In genomic region chr9:85900504-85901201, GRCh38 we compare ENCODE assay signal across 8 cellular contexts. TPM values are rescaled to one million over a fixed set of nuclear protein-coding genes. Genes with fewer than 3 reads are reported as not detected.
DNase-seq lines count a peak whose midpoint lies in the region; ATAC-seq, FAIRE-seq and TF ChIP-seq lines count a peak whose summit lies in the region.

No MANE protein-coding gene starts in this region.

- DNase-seq in OCI-M1 (lab: John Stamatoyannopoulos, UW) (peak; percentile 63), amniotic epithelial cell (ENCODE audit: low read depth) (peak; percentile 50), HepG2 (ENCODE audit: low spot score) (no peak)

- H3K27me3 ChIP-seq in HepG2 (ENCODE audit: control insufficient read depth in 1 of 2, insufficient read depth in 2 of 2, low read length in 2 of 2), result no peaks in the 10 kb centered on the region

- intact Hi-C loops in HepG2 (cut with micrococcal nuclease; ENCODE audit: unreplicated experiment), result no loop called here

- TF ChIP-seq EP300 in HepG2 (IDR thresholded peaks at IDR 0.05; ENCODE audit: low read depth in 2 of 2, low read length in 2 of 2) (no peak), HepG2 (CRISPR knock-in tag; IDR thresholded peaks at IDR 0.05; ENCODE audit: borderline replicate concordance) (no peak)

- H3K9ac ChIP-seq in HepG2 (ENCODE audit: insufficient read depth, low read depth, low read length), result no peak overlapping the region

- no peak overlapping the region for H3K4me3 ChIP-seq in HepG2 (replicated peaks in 1 of 3; ENCODE audit: insufficient read depth in 1 of 3, low read depth in 2 of 3, low read length in 3 of 3)

- FAIRE-seq in HepG2 (lab: Jason Lieb, UNC), result peak; percentile 15

- no peaks in the 10 kb centered on the region for H4K20me1 ChIP-seq in HepG2 (ENCODE audit: insufficient read depth, low read length)

- no peak for TF ChIP-seq RAD21 in HepG2 (CRISPR knock-in tag; IDR thresholded peaks at IDR 0.05)

- no peaks in the 10 kb centered on the region for H3K79me2 ChIP-seq in HepG2 (ENCODE audit: insufficient read depth, low read length)

- no peaks in the 10 kb centered on the region for H3K9me3 ChIP-seq in HepG2 (ENCODE audit: low read length)

- ATAC-seq in GM21529 (IDR thresholded peaks at IDR 0.05; ENCODE audit: unreplicated experiment), result peak; percentile 52
- ATAC-seq in HepG2, result peak; percentile 45; the same call in 2 of the 3 replicates
- no peak for ATAC-seq in GM19467 (IDR thresholded peaks at IDR 0.05; ENCODE audit: unreplicated experiment)
- no peak for ATAC-seq in GM21737 (IDR thresholded peaks at IDR 0.05; ENCODE audit: unreplicated experiment)
- ATAC-seq in GM19395 (IDR thresholded peaks at IDR 0.05; ENCODE audit: unreplicated experiment), result no peak

- TF ChIP-seq POLR2A in HepG2 (IDR thresholded peaks at IDR 0.05; ENCODE audit: insufficient read depth in 1 of 2, low read depth in 2 of 2, low read length in 2 of 2), result no peak

- H3K4me1 ChIP-seq in HepG2 (ENCODE audit: insufficient read depth, low read length), result no peaks in the 10 kb centered on the region

- 36% methylated on average over 9 of the region's 9 CpGs for WGBS in HepG2 (ENCODE audit: low lambda C conversion rate)

- BruUV-seq in HepG2 (replicated peaks; lab: Mats Ljungman, UMichigan), result no TSS peak

- in situ Hi-C loops in HepG2 (cut with HindIII; ENCODE audit: extremely low pct_ligation_motif_present, low pct_unique_long_range_greater_than_20kb), result no loop called here

- CTCF ChIA-PET in HepG2 (lab: Yijun Ruan, JAX; ENCODE audit: low intra/inter-chr PET ratio, low total read pairs), result interaction anchor here (1.1 kb wide), 1 partner anchor 76 kb away, joined by 3 read pairs; no protein-coding TSS in a partner anchor

- H3K4me2 ChIP-seq in HepG2 (ENCODE audit: low read depth, low read length), result no peak overlapping the region

- TF ChIP-seq CTCF in C4-2B (conservative IDR thresholded peaks at IDR 0.05) (peak; percentile 88), HepG2 (CRISPR knock-in tag; IDR thresholded peaks at IDR 0.05) (peak; percentile 55)

- H2AFZ ChIP-seq in HepG2 (ENCODE audit: low read length), result no peak overlapping the region

- H3K36me3 ChIP-seq in HepG2 (replicated peaks in 1 of 2; ENCODE audit: control insufficient read depth in 1 of 2, insufficient read depth in 2 of 2, low read length in 2 of 2), result no peaks in the 10 kb centered on the region

- POLR2A ChIA-PET in HepG2 (lab: Yijun Ruan, JAX), result no interaction called here

- H3K27ac ChIP-seq in C4-2B (no peak overlapping the region), HepG2 (ENCODE audit: extremely low read length, insufficient read depth, low read length) (no peak overlapping the region)

TF ChIP-seq in HepG2, 621 proteins besides CTCF, POLR2A, EP300 and RAD21:
- TF ChIP-seq KLF15 (CRISPR knock-in tag; IDR thresholded peaks at IDR 0.05; ENCODE audit: borderline replicate concordance) (no peak), CCDC6 (CRISPR knock-in tag; IDR thresholded peaks at IDR 0.05) (no peak), STAG1 (CRISPR knock-in tag; IDR thresholded peaks at IDR 0.05) (peak; percentile 24), EEA1 (CRISPR knock-in tag; IDR thresholded peaks at IDR 0.05; ENCODE audit: borderline replicate concordance) (no peak), SMC3 (IDR thresholded peaks at IDR 0.05; ENCODE audit: low read length) (peak; percentile 44; the same call in 1 of the 2 replicates), REL (CRISPR knock-in tag; conservative IDR thresholded peaks at IDR 0.05) (no peak)
TF ChIP-seq in HepG2: peak in this region for 2.

RNA-seq across cellular contexts. Expression of gene NAA35, which starts 40.3 kb away (rescaled TPM):
- 28.9 and 35.1 TPM in 2 replicates for total RNA-seq in HepG2 (2016; rRNA removed; fragmentation: Illumina TruSeq; extraction: Trizol)
- 9.8 and 10.0 TPM in 2 replicates for total RNA-seq in HepG2 (2016; cell fraction: cytosol; rRNA removed; fragmentation: Illumina TruSeq; extraction: Trizol; ENCODE audit: low read depth)
- total RNA-seq in HepG2 (2016; cell fraction: insoluble cytoplasmic fraction; rRNA removed; fragmentation: Illumina TruSeq; extraction: Trizol), result 30.5 and 33.5 TPM in 2 replicates
- total RNA-seq in HepG2 (2016; cell fraction: membrane; rRNA removed; fragmentation: Illumina TruSeq; extraction: Trizol), result 12.6 and 14.1 TPM in 2 replicates
- total RNA-seq in HepG2 (2016; cell fraction: nucleus; rRNA removed; fragmentation: Illumina TruSeq; extraction: Trizol), result 34.6 and 35.0 TPM in 2 replicates
- polyA plus RNA-seq in HepG2 (2011; rRNA removed), result 16.2 and 21.6 TPM in 2 replicates
- 8.0 and 11.3 TPM in 2 replicates for polyA plus RNA-seq in HepG2 (2011; cell fraction: cytosol; rRNA removed)
- polyA plus RNA-seq in HepG2 (2011; cell fraction: nucleus; rRNA removed), result 10.3 and 12.8 TPM in 2 replicates
- 16.4 and 18.7 TPM in 2 replicates for polyA plus RNA-seq in HepG2 (2012)
- polyA plus RNA-seq in HepG2 (2016; cell fraction: cytosol; fragmentation: Illumina TruSeq; extraction: Trizol; ENCODE audit: low read depth), result 2.3 and 2.6 TPM in 2 replicates
- polyA plus RNA-seq in HepG2 (2016; cell fraction: insoluble cytoplasmic fraction; fragmentation: Illumina TruSeq; extraction: Trizol; ENCODE audit: low read depth), result 24.3 and 25.8 TPM in 2 replicates
- polyA plus RNA-seq in HepG2 (2016; cell fraction: membrane; fragmentation: Illumina TruSeq; extraction: Trizol; ENCODE audit: low read depth), result 5.0 and 5.9 TPM in 2 replicates
- 25.5 and 28.5 TPM in 2 replicates for polyA plus RNA-seq in HepG2 (2016; cell fraction: nucleus; fragmentation: Illumina TruSeq; extraction: Trizol; ENCODE audit: insufficient read depth, low read depth)
- polyA minus RNA-seq in HepG2 (2011; rRNA and poly(A)+ RNA removed; ENCODE audit: low replicate concordance), result 11.3 and 28.1 TPM in 2 replicates
- polyA minus RNA-seq in HepG2 (2011; cell fraction: cytosol; rRNA and poly(A)+ RNA removed), result 8.7 and 10.2 TPM in 2 replicates
- 34.2 and 35.9 TPM in 2 replicates for polyA minus RNA-seq in HepG2 (2011; cell fraction: nucleus; rRNA and poly(A)+ RNA removed)

Comparison
In these comparisons a context has a peak if more than half of its experiments do, and no peak if none do; other contexts are left out.
1. ATAC-seq: peak in GM21529 (single experiment) and HepG2 (single experiment); none in GM19467 (single experiment), GM21737 (single experiment) and GM19395 (single experiment).